Comparison of ENCODE assay signal across 13 cellular contexts in the genomic region with DNA sequence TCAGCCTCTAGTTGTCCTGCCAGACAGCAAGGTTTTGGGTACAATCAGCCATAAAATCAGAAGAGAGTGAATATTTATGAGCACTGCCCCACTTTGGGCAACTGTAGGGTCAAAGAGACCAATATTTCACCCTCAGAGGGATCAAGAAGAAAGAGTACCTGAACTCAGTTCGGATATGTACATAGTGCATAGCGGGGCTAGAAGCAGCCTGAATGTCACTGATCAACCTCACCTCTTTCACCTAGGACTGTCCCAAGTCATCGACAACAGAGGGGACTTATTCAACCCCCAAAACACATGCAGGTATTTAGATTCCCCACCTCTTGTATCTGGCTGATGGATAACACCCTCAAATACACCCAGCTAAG.
DNase-seq lines count a peak whose midpoint lies in the region; ATAC-seq and TF ChIP-seq lines count a peak whose summit lies in the region.
"Had no signal": no experiment of that assay in that cellular context is flagged by ENCODE, and none has a peak within 500 bp of the region (broad histone marks: within the 10 kb centered on the region; RNA-seq: fewer than 3 reads in every experiment).

No MANE protein-coding gene starts in this region.

- no peak for TF ChIP-seq CTCF in DOHH2 (IDR thresholded peaks at IDR 0.05; ENCODE audit: low read depth, low read length, poor library complexity, severe bottlenecking)

- H3K27me3 Mint-ChIP-seq in naive thymus-derived CD8-positive, alpha-beta T cell: peaks cover 0 to 2% (median 0%) of the 10 kb centered on the region in 5 donors

- ATAC-seq in GM19397 (IDR thresholded peaks at IDR 0.05; ENCODE audit: unreplicated experiment) (peak; percentile 10), HG03469 (IDR thresholded peaks at IDR 0.05; ENCODE audit: unreplicated experiment) (peak; percentile 3)
- ATAC-seq in naive thymus-derived CD8-positive, alpha-beta T cell: no peak
- ATAC-seq: Panc1 had no signal

- no peaks in the 10 kb centered on the region for H3K9me2 ChIP-seq in DOHH2 (replicated peaks; ENCODE audit: control insufficient read depth, low read length)

- no peak overlapping the region for H3K4me3 Mint-ChIP-seq in naive thymus-derived CD8-positive, alpha-beta T cell
- H3K4me3 Mint-ChIP-seq: CD8-positive, alpha-beta T cell had no signal

- H3K36me3 ChIP-seq in DOHH2 (ENCODE audit: control insufficient read depth, low read length) (no peaks in the 10 kb centered on the region), esophagus (ENCODE audit: control insufficient read depth in 2 of 2, insufficient read depth in 2 of 2, low read length in 1 of 2) (no peaks in the 10 kb centered on the region)
- H3K36me3 ChIP-seq: prostate gland had no signal

- WGBS in esophagus, 2 donors: 86 to 89% methylated on average over 3 of the region's 3 CpGs

- H3K79me2 ChIP-seq in DOHH2 (ENCODE audit: control insufficient read depth, low read length): no peaks in the 10 kb centered on the region

- H3K27me3 ChIP-seq in DOHH2 (ENCODE audit: control insufficient read depth, low read length): no peaks in the 10 kb centered on the region
- H3K27me3 ChIP-seq in esophagus (ENCODE audit: control insufficient read depth in 1 of 2, insufficient read depth in 2 of 2, low read length in 2 of 2): no peaks in the 10 kb centered on the region

- intact Hi-C loops in posterior cingulate gyrus (cut with DNase I): no loop called here

- H3K4me1 Mint-ChIP-seq in naive thymus-derived CD8-positive, alpha-beta T cell: peaks cover 7 to 31% (median 17%) of the 10 kb centered on the region in 4 donors

- H4K20me1 ChIP-seq in DOHH2 (ENCODE audit: control insufficient read depth, insufficient read depth, low read depth, low read length): no peaks in the 10 kb centered on the region

- DNase-seq in OCI-M1 (lab: John Stamatoyannopoulos, UW) (no peak), erythroblast (lab: John Stamatoyannopoulos, UW) (no peak), posterior cingulate gyrus (no peak)
- DNase-seq in naive thymus-derived CD8-positive, alpha-beta T cell: no peak
- DNase-seq: mesendoderm, T-helper 9 cell had no signal

- H3F3A ChIP-seq in DOHH2 (ENCODE audit: control insufficient read depth, insufficient read depth): no peaks in the 10 kb centered on the region

- POLR2A ChIA-PET in naive thymus-derived CD8-positive, alpha-beta T cell (lab: Charles Lee): interaction anchor here (0.5 to 0.8 kb wide), 2 partner anchors 84 to 212 kb away, joined by 4 to 5 read pairs; no protein-coding TSS in a partner anchor

- H3K27ac Mint-ChIP-seq in naive thymus-derived CD8-positive, alpha-beta T cell: peak overlapping the region in 3 of 10 donors; percentile 30 to 72 (median 45)
- H3K27ac Mint-ChIP-seq: CD8-positive, alpha-beta T cell had no signal

- H3K27ac ChIP-seq in DOHH2 (ENCODE audit: low read depth, low read length) (no peak overlapping the region), esophagus (ENCODE audit: low read depth in 2 of 2, low read length in 1 of 2) (peak overlapping the region; percentile 47 to 82)
- H3K27ac ChIP-seq: prostate gland had no signal

- no peak for TF ChIP-seq POLR2A in erythroblast (IDR thresholded peaks at IDR 0.05; ENCODE audit: low read length)

- H3K4me2 ChIP-seq in DOHH2 (ENCODE audit: low read length): peak overlapping the region; percentile 35; the same call in 1 of the 2 replicates

- peaks cover 3 to 17% (median 8%) of the 10 kb centered on the region in 9 donors for H3K9me3 Mint-ChIP-seq in naive thymus-derived CD8-positive, alpha-beta T cell

- peaks cover 0 to 11% (median 6%) of the 10 kb centered on the region in 3 donors for H3K36me3 Mint-ChIP-seq in naive thymus-derived CD8-positive, alpha-beta T cell

- peaks cover 21% of the 10 kb centered on the region for H3K4me1 ChIP-seq in DOHH2 (ENCODE audit: control insufficient read depth, low read length)
- peaks cover 0 to 11% of the 10 kb centered on the region in 2 donors for H3K4me1 ChIP-seq in esophagus (ENCODE audit: control insufficient read depth in 2 of 2, insufficient read depth in 2 of 2, low read length in 1 of 2)
- H3K4me1 ChIP-seq: prostate gland had no signal

- no peak overlapping the region for H3K4me3 ChIP-seq in DOHH2 (ENCODE audit: low read length)
- no peak overlapping the region for H3K4me3 ChIP-seq in esophagus (ENCODE audit: low read depth in 1 of 2, low read length in 2 of 2)
- H3K4me3 ChIP-seq: prostate gland had no signal

- H3K9me3 ChIP-seq in DOHH2 (ENCODE audit: control insufficient read depth, insufficient read depth, low read length): 0 out of 2 replicates have a peak, but pooled peaks cover 3% of the 10 kb centered on the region
- peaks cover 0 to 8% of the 10 kb centered on the region in 2 donors for H3K9me3 ChIP-seq in esophagus (ENCODE audit: control insufficient read depth in 2 of 2, insufficient read depth in 1 of 2, low read depth in 1 of 2, low read length in 1 of 2)
- H3K9me3 ChIP-seq: prostate gland had no signal

Comparison
In these comparisons a context has a peak if more than half of its experiments do, and no peak if none do; other contexts are left out.
1. ATAC-seq: peak in GM19397 (single experiment) and HG03469 (single experiment); none in naive thymus-derived CD8-positive, alpha-beta T cell (0 of 2).